In genomic region chr5:115375922-115376321, GRCh38 we compare ENCODE assay signal across 12 cellular contexts.
DNase-seq lines count a peak whose midpoint lies in the region; ATAC-seq and TF ChIP-seq lines count a peak whose summit lies in the region.
"Had no signal": no experiment of that assay in that cellular context is flagged by ENCODE, and none has a peak within 500 bp of the region (broad histone marks: within the 10 kb centered on the region; RNA-seq: fewer than 3 reads in every experiment).

No MANE protein-coding gene starts in this region.

- H3K27me3 Mint-ChIP-seq in HFFc6 (ENCODE audit: insufficient read depth) = no peaks in the 10 kb centered on the region

- TF ChIP-seq CTCF in AG10803 (conservative IDR thresholded peaks at IDR 0.05; ENCODE audit: low read length) (no peak), HFFc6 (IDR thresholded peaks at IDR 0.05) (no peak)

- H3K27me3 ChIP-seq in HAP-1 (ENCODE audit: low read depth) = no peaks in the 10 kb centered on the region
- H3K27me3 ChIP-seq: ovary had no signal

- no peaks in the 10 kb centered on the region for H3K9me3 Mint-ChIP-seq in HFFc6

- H3K4me3 ChIP-seq in AG10803 (ENCODE audit: low read length) (no peak overlapping the region), HAP-1 (no peak overlapping the region)
- H3K4me3 ChIP-seq: ovary had no signal

- no peak overlapping the region for H3K27ac Mint-ChIP-seq in HFFc6

- H3K36me3 ChIP-seq in HAP-1 (replicated peaks) = no peaks in the 10 kb centered on the region
- H3K36me3 ChIP-seq: ovary had no signal

- peaks cover 52% of the 10 kb centered on the region for H3K4me1 Mint-ChIP-seq in HFFc6 (ENCODE audit: low read depth)

- no peaks in the 10 kb centered on the region; the same call in none of the 2 replicates for H3K4me1 ChIP-seq in HAP-1
- H3K4me1 ChIP-seq: Caco-2 had no signal

- in situ Hi-C loops in HAP-1 (cut with MboI; ENCODE audit: low sequenced_read_pairs) = no loop called here

- no peaks in the 10 kb centered on the region for H3K9me3 ChIP-seq in HAP-1
- H3K9me3 ChIP-seq: Caco-2, ovary had no signal

- DNase-seq in AG10803 (ENCODE audit: low read depth) (peak; percentile 66), MV-4-11 (lab: John Stamatoyannopoulos, UW) (peak; percentile 89), cerebellar cortex (ENCODE audit: low spot score) (peak; percentile 79), left lobe of liver (ENCODE audit: low spot score) (peak; percentile 88), HAP-1 (ENCODE audit: low spot score in 2 of 2) (no peak), HFFc6 (no peak), midbrain (lab: John Stamatoyannopoulos, UW) (no peak)
- DNase-seq in activated CD4-positive, CD25-positive, alpha-beta regulatory T cell treated with anti-CD3 and anti-CD28 coated beads, Interleukin-2, amount 50 U/mL, for 72 hours = no peak
- DNase-seq: activated naive CD4-positive, alpha-beta T cell treated with anti-CD3 and anti-CD28 coated beads, Interleukin-2, amount 50 U/mL, for 16 hours; Caco-2; central memory CD4-positive, alpha-beta T cell; ovary had no signal

- H3K36me3 Mint-ChIP-seq in HFFc6 (ENCODE audit: low read depth) = no peaks in the 10 kb centered on the region

- peak; percentile 88 for ATAC-seq in left lobe of liver

- H3K4me3 Mint-ChIP-seq in HFFc6 = no peak overlapping the region

Comparison
In these comparisons a context has a peak if more than half of its experiments do, and no peak if none do; other contexts are left out.
1. DNase-seq: peak in AG10803 (single experiment), MV-4-11 (single experiment), cerebellar cortex (single experiment) and left lobe of liver (single experiment); none in activated CD4-positive, CD25-positive, alpha-beta regulatory T cell treated with anti-CD3 and anti-CD28 coated beads, Interleukin-2, amount 50 U/mL, for 72 hours (single experiment), HAP-1 (0 of 2), HFFc6 (single experiment) and midbrain (single experiment).